Comparison of ENCODE assay signal across 8 cellular contexts in the genomic region with DNA sequence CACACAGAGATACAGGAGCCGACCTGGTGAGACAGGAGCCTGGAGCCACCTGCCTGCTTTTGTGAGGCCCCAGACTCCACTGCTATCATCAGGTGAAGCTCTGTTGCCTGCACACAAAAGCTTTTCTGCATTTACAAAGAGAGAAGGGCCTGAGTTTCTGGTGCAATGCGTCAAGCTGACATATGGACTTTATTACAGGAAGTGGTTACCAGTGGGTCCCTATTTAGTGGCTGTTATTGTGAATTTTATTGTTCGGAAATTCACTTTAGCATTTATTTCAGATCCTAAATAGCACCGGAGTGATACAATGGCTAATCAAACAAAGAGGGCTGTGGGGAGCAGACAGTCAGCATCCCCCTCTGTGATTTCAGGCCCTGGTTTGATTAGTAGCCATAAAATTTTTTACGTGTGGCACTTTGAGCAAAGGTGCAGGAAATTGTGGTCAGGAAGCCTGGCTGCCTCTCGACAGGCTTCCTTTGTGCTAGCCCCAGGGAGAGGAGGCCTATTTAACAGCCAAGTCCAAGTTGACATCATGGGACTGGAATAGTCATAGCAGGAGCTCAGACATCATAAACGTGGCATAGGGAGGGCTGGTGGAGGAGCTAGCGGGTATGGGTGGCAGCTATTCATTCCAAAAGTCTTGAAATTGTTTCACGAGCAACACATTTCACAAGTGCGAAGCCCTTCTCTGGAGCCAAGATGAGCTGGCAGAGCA. TPM values are rescaled to one million over a fixed set of nuclear protein-coding genes. Genes with fewer than 3 reads are reported as not detected.
DNase-seq lines count a peak whose midpoint lies in the region; ATAC-seq, FAIRE-seq and TF ChIP-seq lines count a peak whose summit lies in the region.

No MANE protein-coding gene starts in this region.

- no peaks in the 10 kb centered on the region for H3K27me3 Mint-ChIP-seq in CD4-positive, CD25-positive, alpha-beta regulatory T cell
- no peaks in the 10 kb centered on the region for H3K27me3 Mint-ChIP-seq in central memory CD8-positive, alpha-beta T cell

- no peaks in the 10 kb centered on the region for H3K36me3 ChIP-seq in CD4-positive, CD25-positive, alpha-beta regulatory T cell (ENCODE audit: control insufficient read depth, insufficient read depth, low read length)
- peaks cover 95% of the 10 kb centered on the region for H3K36me3 ChIP-seq in osteoblast (ENCODE audit: insufficient read depth, low read length)

- peak overlapping the region; percentile 85 to 97 (median 95) for H3K27ac Mint-ChIP-seq in CD4-positive, CD25-positive, alpha-beta regulatory T cell
- peak overlapping the region; percentile 93 for H3K27ac Mint-ChIP-seq in central memory CD8-positive, alpha-beta T cell (ENCODE audit: low read depth)

- H3K4me1 Mint-ChIP-seq in CD4-positive, CD25-positive, alpha-beta regulatory T cell: peaks cover 8 to 39% (median 21%) of the 10 kb centered on the region in 4 donors
- peaks cover 60% of the 10 kb centered on the region for H3K4me1 Mint-ChIP-seq in central memory CD8-positive, alpha-beta T cell

- peak; percentile 54 to 69 for ATAC-seq in CD4-positive, CD25-positive, alpha-beta regulatory T cell (ENCODE audit: low read depth in 2 of 2)
- peak; percentile 65 for ATAC-seq in HG03571 (IDR thresholded peaks at IDR 0.05; ENCODE audit: unreplicated experiment)
- ATAC-seq in central memory CD8-positive, alpha-beta T cell (replicated peaks; ENCODE audit: extremely low read depth, poor library complexity, severe bottlenecking): peak; percentile 83
- ATAC-seq in HG03095 (IDR thresholded peaks at IDR 0.05; ENCODE audit: unreplicated experiment): no peak

- peak overlapping the region; percentile 17 to 86 (median 57) for H3K4me3 Mint-ChIP-seq in CD4-positive, CD25-positive, alpha-beta regulatory T cell
- H3K4me3 Mint-ChIP-seq in central memory CD8-positive, alpha-beta T cell: peak overlapping the region; percentile 39

- H3K79me2 ChIP-seq in osteoblast (ENCODE audit: insufficient read depth, low read length): peaks cover 41% of the 10 kb centered on the region

- peak overlapping the region; percentile 2 for H3K4me3 ChIP-seq in CD4-positive, CD25-positive, alpha-beta regulatory T cell (ENCODE audit: low read depth, low read length)
- H3K4me3 ChIP-seq in osteoblast (ENCODE audit: insufficient read depth, low read length): no peak overlapping the region

- peak; percentile 80 for FAIRE-seq in GM19239 (lab: Jason Lieb, UNC)

- DNase-seq in CD4-positive, CD25-positive, alpha-beta regulatory T cell: peak in 2 of 3 donors; percentile 45 to 64
- DNase-seq in GM19239 (ENCODE audit: insufficient read length, low spot score) (no peak), SHP77 treated with DMSO at 0.1 percent for 48 hours (lab: John Stamatoyannopoulos, UW) (peak; percentile 65), osteoblast (ENCODE audit: insufficient read length, low spot score, missing footprints) (no peak), HuH-7.5 (ENCODE audit: low spot score) (no peak)
- DNase-seq in central memory CD8-positive, alpha-beta T cell (ENCODE audit: low spot score in 2 of 2): peak in 1 of 2 donors; percentile 30

- no peaks in the 10 kb centered on the region for H3K27me3 ChIP-seq in CD4-positive, CD25-positive, alpha-beta regulatory T cell (ENCODE audit: control insufficient read depth, insufficient read depth, low read length)
- H3K27me3 ChIP-seq in osteoblast (ENCODE audit: insufficient read depth, low read length): no peaks in the 10 kb centered on the region

- TF ChIP-seq CTCF in osteoblast (IDR thresholded peaks at IDR 0.05; ENCODE audit: extremely low read depth, low read depth, low read length): no peak

- H3K27ac ChIP-seq in CD4-positive, CD25-positive, alpha-beta regulatory T cell (ENCODE audit: insufficient read depth, low read length, poor library complexity, severe bottlenecking): peak overlapping the region; percentile 60
- peak overlapping the region; percentile 74 for H3K27ac ChIP-seq in osteoblast (ENCODE audit: low read depth, low read length)

- H3K4me1 ChIP-seq in CD4-positive, CD25-positive, alpha-beta regulatory T cell (ENCODE audit: control insufficient read depth, insufficient read depth, low read length, poor library complexity, severe bottlenecking): peaks cover 25% of the 10 kb centered on the region
- peaks cover 56% of the 10 kb centered on the region for H3K4me1 ChIP-seq in osteoblast (ENCODE audit: insufficient read depth, low read length)

- H3K9me3 ChIP-seq in CD4-positive, CD25-positive, alpha-beta regulatory T cell (ENCODE audit: control insufficient read depth in 2 of 2, low read length in 2 of 2): no peaks in the 10 kb centered on the region
- H3K9me3 ChIP-seq in osteoblast (ENCODE audit: low read depth, low read length): no peaks in the 10 kb centered on the region

- no peak overlapping the region for H3K4me2 ChIP-seq in osteoblast (ENCODE audit: insufficient read depth, low read length)

- peaks cover 5% of the 10 kb centered on the region for H3K36me3 Mint-ChIP-seq in CD4-positive, CD25-positive, alpha-beta regulatory T cell
- H3K36me3 Mint-ChIP-seq in central memory CD8-positive, alpha-beta T cell (ENCODE audit: insufficient read depth): peaks cover 9% of the 10 kb centered on the region

- peaks cover 11% of the 10 kb centered on the region for H4K20me1 ChIP-seq in osteoblast (ENCODE audit: insufficient read depth, low read length)

- H3K9me3 Mint-ChIP-seq in CD4-positive, CD25-positive, alpha-beta regulatory T cell: peaks cover 0 to 2% (median 0%) of the 10 kb centered on the region in 7 donors
- H3K9me3 Mint-ChIP-seq in central memory CD8-positive, alpha-beta T cell: no peaks in the 10 kb centered on the region

- H2AFZ ChIP-seq in osteoblast (ENCODE audit: low read length): no peak overlapping the region

RNA-seq across cellular contexts. Expression of a gene that starts 8.4 kb away (rescaled TPM):
- total RNA-seq in CD4-positive, CD25-positive, alpha-beta regulatory T cell: 3.7 TPM
- polyA plus RNA-seq in CD4-positive, CD25-positive, alpha-beta regulatory T cell: 1 to 10 TPM; 1.5 to 2.5 (median 2.1) TPM
- total RNA-seq in osteoblast: 1,700 and 2,120 TPM in 2 replicates

Comparison
In these comparisons a context has a peak if more than half of its experiments do, and no peak if none do; other contexts are left out.
1. DNase-seq: peak in CD4-positive, CD25-positive, alpha-beta regulatory T cell (2 of 3) and SHP77 treated with DMSO at 0.1 percent for 48 hours (single experiment); none in GM19239 (single experiment), osteoblast (single experiment) and HuH-7.5 (single experiment).
2. RNA of a gene that starts 8.4 kb away (total RNA-seq): 1,700 to 2,120 TPM in osteoblast; 3.7 TPM in CD4-positive, CD25-positive, alpha-beta regulatory T cell (single experiment); every median in the first group is over 100 times any median in the second.